Comparison of ENCODE assay signal across 8 cellular contexts in the genomic region with DNA sequence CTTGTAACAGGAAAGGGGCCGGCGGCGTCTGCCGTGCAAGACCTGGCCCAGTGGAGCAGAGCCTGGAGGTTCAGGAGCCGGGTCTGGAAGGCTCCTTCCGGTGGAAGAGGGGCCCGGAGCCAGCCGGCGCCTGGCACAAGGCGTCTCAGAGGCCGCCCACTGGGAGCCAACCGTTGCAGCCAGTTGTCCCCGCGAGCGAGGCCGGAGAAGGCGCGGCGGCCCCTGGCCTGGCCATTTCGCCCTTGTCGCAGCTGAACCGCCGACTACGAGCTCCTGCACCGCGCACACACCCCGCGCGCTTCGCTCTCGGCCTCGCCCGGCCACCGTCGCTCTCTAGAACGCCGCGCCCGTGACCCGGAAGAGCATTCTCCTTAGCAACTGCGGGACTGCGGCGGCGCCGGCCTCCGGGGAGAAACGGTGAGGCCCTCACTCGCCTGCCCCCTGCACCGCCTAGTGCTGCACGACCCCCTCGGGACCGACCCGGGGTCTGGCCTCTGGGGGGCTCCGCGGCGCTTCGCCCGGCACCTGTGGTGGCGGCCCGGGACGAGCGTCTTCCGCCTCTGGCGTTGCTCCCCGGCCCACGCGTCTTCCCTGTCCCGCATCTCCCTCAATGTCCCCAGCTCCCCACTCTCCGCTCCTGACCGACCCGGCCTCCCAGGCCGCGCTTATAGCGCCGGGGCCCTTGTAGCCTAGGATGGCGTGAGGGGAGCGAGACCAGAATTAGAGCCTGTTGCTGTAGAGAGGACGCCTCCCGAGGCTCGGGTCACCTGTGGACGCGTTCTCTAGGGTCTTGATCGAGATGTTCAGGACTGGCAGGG. TPM values are rescaled to one million over a fixed set of nuclear protein-coding genes. Genes with fewer than 3 reads are reported as not detected.
DNase-seq lines count a peak whose midpoint lies in the region; ATAC-seq and TF ChIP-seq lines count a peak whose summit lies in the region.

A gene with protein sequence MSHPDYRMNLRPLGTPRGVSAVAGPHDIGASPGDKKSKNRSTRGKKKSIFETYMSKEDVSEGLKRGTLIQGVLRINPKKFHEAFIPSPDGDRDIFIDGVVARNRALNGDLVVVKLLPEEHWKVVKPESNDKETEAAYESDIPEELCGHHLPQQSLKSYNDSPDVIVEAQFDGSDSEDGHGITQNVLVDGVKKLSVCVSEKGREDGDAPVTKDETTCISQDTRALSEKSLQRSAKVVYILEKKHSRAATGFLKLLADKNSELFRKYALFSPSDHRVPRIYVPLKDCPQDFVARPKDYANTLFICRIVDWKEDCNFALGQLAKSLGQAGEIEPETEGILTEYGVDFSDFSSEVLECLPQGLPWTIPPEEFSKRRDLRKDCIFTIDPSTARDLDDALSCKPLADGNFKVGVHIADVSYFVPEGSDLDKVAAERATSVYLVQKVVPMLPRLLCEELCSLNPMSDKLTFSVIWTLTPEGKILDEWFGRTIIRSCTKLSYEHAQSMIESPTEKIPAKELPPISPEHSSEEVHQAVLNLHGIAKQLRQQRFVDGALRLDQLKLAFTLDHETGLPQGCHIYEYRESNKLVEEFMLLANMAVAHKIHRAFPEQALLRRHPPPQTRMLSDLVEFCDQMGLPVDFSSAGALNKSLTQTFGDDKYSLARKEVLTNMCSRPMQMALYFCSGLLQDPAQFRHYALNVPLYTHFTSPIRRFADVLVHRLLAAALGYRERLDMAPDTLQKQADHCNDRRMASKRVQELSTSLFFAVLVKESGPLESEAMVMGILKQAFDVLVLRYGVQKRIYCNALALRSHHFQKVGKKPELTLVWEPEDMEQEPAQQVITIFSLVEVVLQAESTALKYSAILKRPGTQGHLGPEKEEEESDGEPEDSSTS (plus strand): TSS at position 365 of the 818 bp plus-strand sequence. CDS start 53,215 bp downstream, outside the sequence.

- peak within 1 kb of the TSS; percentile 84 for H2AFZ ChIP-seq in OCI-LY3 (ENCODE audit: low read depth, low read length)

- H3K9ac ChIP-seq in HUES64 (ENCODE audit: low read depth, low read length) (peak within 1 kb of the TSS; percentile 90), OCI-LY3 (ENCODE audit: low read length) (peak within 1 kb of the TSS; percentile 71)

- no peaks in the 10 kb centered on the region for H3K4me1 ChIP-seq in HUES64 (ENCODE audit: insufficient read depth, low read length)
- peaks cover 4% of the 10 kb centered on the region; the same call in 1 of the 2 replicates for H3K4me1 ChIP-seq in OCI-LY3 (ENCODE audit: low read length)
- H3K4me1 ChIP-seq in mucosa of descending colon (ENCODE audit: low read depth), result peaks cover 4% of the 10 kb centered on the region

- no peaks in the 10 kb centered on the region; the same call in 1 of the 2 replicates for H3K9me3 ChIP-seq in HUES64 (ENCODE audit: insufficient read depth, low read depth, low read length)
- H3K9me3 ChIP-seq in OCI-LY3 (ENCODE audit: insufficient read depth, low read length), result no peaks in the 10 kb centered on the region
- H3K9me3 ChIP-seq in mucosa of descending colon, result no peaks in the 10 kb centered on the region

- H3K4me3 ChIP-seq in HUES64 (ENCODE audit: low read length) (peak within 1 kb of the TSS; percentile 100), OCI-LY3 (ENCODE audit: low read length) (peak within 1 kb of the TSS; percentile 99), mucosa of descending colon (peak within 1 kb of the TSS; percentile 97)

- peak within 1 kb of the TSS; percentile 79 for H3K27ac ChIP-seq in HUES64 (ENCODE audit: low read depth, low read length)
- peak within 1 kb of the TSS; percentile 42 for H3K27ac ChIP-seq in OCI-LY3 (ENCODE audit: low read length)
- H3K27ac ChIP-seq in epithelial cell of prostate, result peak within 1 kb of the TSS; percentile 71

- H3K4me2 ChIP-seq in OCI-LY3 (ENCODE audit: low read length), result peak within 1 kb of the TSS; percentile 89

- intact Hi-C loops in mucosa of descending colon (cut with DNase I, micrococcal nuclease), result no loop called here

- ATAC-seq in GM21447 (IDR thresholded peaks at IDR 0.05; ENCODE audit: unreplicated experiment) (peak; percentile 96), mucosa of descending colon (peak; percentile 99)

- TF ChIP-seq CTCF in OCI-LY3 (IDR thresholded peaks at IDR 0.05; ENCODE audit: low read depth, low read length) (no peak), mucosa of descending colon (IDR thresholded peaks at IDR 0.05) (no peak)

- H3K79me2 ChIP-seq in OCI-LY3 (ENCODE audit: low read length), result peaks cover 41% of the 10 kb centered on the region

- under 1% methylated on average over 83 of the region's 83 CpGs for WGBS in HUES64

- H3K36me3 ChIP-seq in HUES64 (ENCODE audit: insufficient read depth, low read length) (no peaks in the 10 kb centered on the region), OCI-LY3 (replicated peaks; ENCODE audit: low read depth, low read length) (no peaks in the 10 kb centered on the region), mucosa of descending colon (ENCODE audit: low read depth) (no peaks in the 10 kb centered on the region)

- no peaks in the 10 kb centered on the region for H4K20me1 ChIP-seq in OCI-LY3 (ENCODE audit: insufficient read depth, low read length)

- H3K27me3 ChIP-seq in HUES64 (ENCODE audit: insufficient read depth, low read length), result no peaks in the 10 kb centered on the region
- no peaks in the 10 kb centered on the region for H3K27me3 ChIP-seq in OCI-LY3 (ENCODE audit: low read depth, low read length)

- DNase-seq in D341Med (ENCODE audit: low spot score) (peak; percentile 93), activated T-cell treated with anti-CD3 and anti-CD28 coated beads for 24 hours (ENCODE audit: low read depth) (peak; percentile 74), epithelial cell of prostate (ENCODE audit: low read depth, low spot score) (no peak), mucosa of descending colon (peak; percentile 88 to 91 (median 89))
- peak; percentile 62 for DNase-seq in stimulated activated CD8-positive, alpha-beta memory T cell treated with anti-CD3 and anti-CD28 coated beads, Interleukin-4, amount 100 ng/mL, for 24 hours (ENCODE audit: low read depth)

RNA-seq across cellular contexts. Expression of the gene that starts here (rescaled TPM):
- polyA plus RNA-seq in HUES64 (2013, experiment 1 of 2), result 12.2 TPM
- 13.2 TPM for polyA plus RNA-seq in HUES64 (2013, experiment 2 of 2)
- 10 to 100 TPM; 28.5 to 43.0 (median 42.5) TPM for total RNA-seq in mucosa of descending colon
